In the genomic region with DNA sequence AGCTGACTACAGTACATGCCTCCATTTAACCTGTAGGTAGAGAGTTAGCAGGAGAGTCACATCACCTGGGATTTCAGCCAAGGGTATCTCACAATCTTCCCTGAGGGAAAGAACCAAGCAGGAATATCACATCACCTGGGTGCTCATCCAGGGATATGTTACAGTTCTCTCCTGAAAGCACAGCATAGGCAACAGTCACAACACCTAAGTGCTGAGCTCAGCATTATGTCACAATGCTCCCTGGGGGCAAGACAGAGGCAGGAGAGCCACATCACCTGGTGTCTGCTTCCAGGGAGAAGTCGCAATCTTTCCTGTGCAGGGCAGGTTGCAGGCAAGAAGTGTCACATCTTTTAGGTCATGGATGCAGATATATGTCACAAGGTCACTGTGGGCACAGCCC, we compare ENCODE assay signal across 24 cellular contexts.
"Had no signal": no experiment of that assay in that cellular context is flagged by ENCODE, and none has a peak within 500 bp of the region (broad histone marks: within the 10 kb centered on the region; RNA-seq: fewer than 3 reads in every experiment).

No MANE protein-coding gene starts in this region.

- H3K4me3 Mint-ChIP-seq: immature natural killer cell; memory B cell; naive B cell; stimulated activated effector memory CD8-positive, alpha-beta T cell treated with anti-CD3 and anti-CD28 coated beads, Interleukin-12 subunit alpha, Interleukin-12 subunit beta, amount 100 ng/mL, for 72 hours; stimulated activated naive CD8-positive, alpha-beta T cell treated with anti-CD3 and anti-CD28 coated beads, Interleukin-15, Interleukin-2, amounts not matched to agents 100 ng/mL and 50 ng/mL, for 24 hours had no signal

- FAIRE-seq: kidney had no signal

- ATAC-seq: gastroesophageal sphincter; left cardiac atrium; lower lobe of right lung; stimulated activated effector memory CD8-positive, alpha-beta T cell treated with anti-CD3 and anti-CD28 coated beads, Interleukin-12 subunit alpha, Interleukin-12 subunit beta, amount 100 ng/mL, for 72 hours had no signal

- H3K27me3 Mint-ChIP-seq: memory B cell; stimulated activated naive CD8-positive, alpha-beta T cell treated with anti-CD3 and anti-CD28 coated beads, Interleukin-15, Interleukin-2, amounts not matched to agents 100 ng/mL and 50 ng/mL, for 24 hours had no signal

- H3K4me2 ChIP-seq: smooth muscle cell had no signal

- H3K36me3 ChIP-seq: esophagus squamous epithelium, gastroesophageal sphincter, left ventricle myocardium inferior, lower lobe of right lung, neutrophil, ovary, right atrium auricular region, tibial nerve had no signal

- H3K4me1 Mint-ChIP-seq: immature natural killer cell, memory B cell had no signal

- H3K9me3 Mint-ChIP-seq: immature natural killer cell; memory B cell; stimulated activated effector memory CD8-positive, alpha-beta T cell treated with anti-CD3 and anti-CD28 coated beads, Interleukin-12 subunit alpha, Interleukin-12 subunit beta, amount 100 ng/mL, for 72 hours had no signal

- DNase-seq: central memory CD4-positive, alpha-beta T cell; effector memory CD4-positive, alpha-beta T cell; esophagus squamous epithelium; foreskin fibroblast; glutamatergic neuron; immature natural killer cell; kidney; left cardiac atrium; left ventricle myocardium inferior; lower lobe of right lung; midbrain; naive B cell; ovary; stimulated activated CD4-positive, alpha-beta T cell treated with anti-CD3 and anti-CD28 coated beads, Interleukin-4, amount 100 ng/mL, for 1 hour; stimulated activated CD8-positive, alpha-beta memory T cell treated with anti-CD3 and anti-CD28 coated beads, Interleukin-4, amount 100 ng/mL, for 48 hours; testis had no signal

- H3K27ac ChIP-seq: esophagus squamous epithelium, gastroesophageal sphincter, left ventricle myocardium inferior, lower lobe of right lung, neutrophil, ovary, right atrium auricular region, testis, tibial nerve had no signal

- H3K27ac Mint-ChIP-seq: immature natural killer cell; memory B cell; naive B cell; stimulated activated effector memory CD8-positive, alpha-beta T cell treated with anti-CD3 and anti-CD28 coated beads, Interleukin-12 subunit alpha, Interleukin-12 subunit beta, amount 100 ng/mL, for 72 hours; stimulated activated naive CD8-positive, alpha-beta T cell treated with anti-CD3 and anti-CD28 coated beads, Interleukin-15, Interleukin-2, amounts not matched to agents 100 ng/mL and 50 ng/mL, for 24 hours had no signal

- H3K4me3 ChIP-seq: esophagus squamous epithelium, gastroesophageal sphincter, left ventricle myocardium inferior, lower lobe of right lung, ovary, right atrium auricular region, smooth muscle cell, testis, tibial nerve had no signal

- H3K9me3 ChIP-seq: esophagus squamous epithelium, gastroesophageal sphincter, left ventricle myocardium inferior, lower lobe of right lung, ovary, right atrium auricular region, testis, tibial nerve had no signal

- H3K36me3 Mint-ChIP-seq: immature natural killer cell; memory B cell; naive B cell; stimulated activated effector memory CD8-positive, alpha-beta T cell treated with anti-CD3 and anti-CD28 coated beads, Interleukin-12 subunit alpha, Interleukin-12 subunit beta, amount 100 ng/mL, for 72 hours had no signal

- H3K27me3 ChIP-seq: esophagus squamous epithelium, gastroesophageal sphincter, neutrophil, ovary, right atrium auricular region, testis, tibial nerve had no signal

- H3K4me1 ChIP-seq: esophagus squamous epithelium, gastroesophageal sphincter, left ventricle myocardium inferior, lower lobe of right lung, right atrium auricular region, testis, tibial nerve had no signal
